ENCODE assay signal across 8 cellular contexts in the genomic region with DNA sequence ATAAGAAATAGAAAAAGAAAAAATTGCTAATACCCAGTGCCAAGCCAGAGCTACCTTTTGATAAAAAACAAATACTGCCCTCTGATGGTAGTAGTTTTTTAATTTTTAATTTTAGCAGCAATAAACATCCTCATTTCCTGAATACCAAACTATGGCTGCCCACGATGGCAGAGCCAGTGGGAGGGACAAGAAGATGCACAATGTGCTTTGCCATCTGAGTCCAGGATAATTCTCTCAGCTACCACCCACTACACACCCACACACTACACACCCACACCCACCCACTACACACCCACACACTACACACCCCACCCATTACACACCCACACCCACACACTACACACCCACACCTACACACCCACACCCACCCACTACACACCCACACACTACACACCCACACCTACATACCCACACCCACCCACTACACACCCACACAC. TPM values are rescaled to one million over a fixed set of nuclear protein-coding genes. Genes with fewer than 3 reads are reported as not detected.
DNase-seq lines count a peak whose midpoint lies in the region; ATAC-seq and TF ChIP-seq lines count a peak whose summit lies in the region.

No MANE protein-coding gene starts in this region.

- H3K27me3 Mint-ChIP-seq in T-helper 2 cell treated with Interferon-gamma antibody and Interleukin-4, amounts not matched to agents 5 μg/mL and 100 μg/mL, for 36 hours (ENCODE audit: low read depth): no peaks in the 10 kb centered on the region

- H3K14ac ChIP-seq in neuronal stem cell (ENCODE audit: low read length): no peak overlapping the region

- H2BK120ac ChIP-seq in neuronal stem cell (ENCODE audit: low read depth, low read length): no peak overlapping the region

- no peak overlapping the region for H3K4ac ChIP-seq in neuronal stem cell (ENCODE audit: low read length)

- no peak overlapping the region for H3K4me2 ChIP-seq in neuronal stem cell (ENCODE audit: insufficient read depth, low read length, poor library complexity, severe bottlenecking)

- ATAC-seq in gastrocnemius medialis: no peak
- ATAC-seq in GM21528 (IDR thresholded peaks at IDR 0.05; ENCODE audit: low FRiP score, unreplicated experiment): no peak

- no peaks in the 10 kb centered on the region for H3K36me3 Mint-ChIP-seq in T-helper 2 cell treated with Interferon-gamma antibody and Interleukin-4, amounts not matched to agents 5 μg/mL and 100 μg/mL, for 36 hours (ENCODE audit: low read depth)

- DNase-seq in CD1c-positive myeloid dendritic cell (ENCODE audit: extremely low spot score) (peak; percentile 66), fibroblast of pulmonary artery (ENCODE audit: low read depth) (peak; percentile 41), pons (ENCODE audit: low spot score) (no peak), gastrocnemius medialis (no peak), neuronal stem cell (ENCODE audit: low spot score) (no peak)
- peak; percentile 14 for DNase-seq in T-helper 2 cell treated with Interferon-gamma antibody and Interleukin-4, amounts not matched to agents 5 μg/mL and 100 μg/mL, for 36 hours (ENCODE audit: low spot score)

- POLR2A ChIA-PET in HEK293 (lab: Yijun Ruan, JAX): no interaction called here

- no peak overlapping the region for H2BK12ac ChIP-seq in neuronal stem cell (ENCODE audit: low read length)

- no peak overlapping the region for H3K9ac ChIP-seq in neuronal stem cell (ENCODE audit: low read depth, low read length, poor library complexity)

- H3K27me3 ChIP-seq in gastrocnemius medialis (no peaks in the 10 kb centered on the region), neuronal stem cell (ENCODE audit: control insufficient read depth in 3 of 3, insufficient read depth in 3 of 3, low read depth in 1 of 3, low read length in 3 of 3) (peaks cover 0 to 2% (median 2%) of the 10 kb centered on the region in 3 experiments)

- H2BK5ac ChIP-seq in neuronal stem cell (ENCODE audit: low read length): no peak overlapping the region

- H3K18ac ChIP-seq in neuronal stem cell (ENCODE audit: low read length): no peak overlapping the region

- WGBS in neuronal stem cell (ENCODE audit: extremely low coverage in 2 of 2, insufficient read length in 2 of 2, insufficient replicate concordance in 1 of 2), 2 donors: no CpG with 5 or more reads among the region's 1 CpG

- no peak overlapping the region for H3K23ac ChIP-seq in neuronal stem cell (ENCODE audit: low read depth, low read length, poor library complexity)

- H3K36me3 ChIP-seq in HEK293 (ENCODE audit: control insufficient read depth in 2 of 2, insufficient read depth in 1 of 2, low read length in 2 of 2) (no peaks in the 10 kb centered on the region), gastrocnemius medialis (no peaks in the 10 kb centered on the region), neuronal stem cell (replicated peaks in 1 of 2; ENCODE audit: control insufficient read depth in 2 of 2, insufficient read depth in 2 of 2, low read length in 2 of 2) (no peaks in the 10 kb centered on the region)

- no peaks in the 10 kb centered on the region for H3K9me3 Mint-ChIP-seq in T-helper 2 cell treated with Interferon-gamma antibody and Interleukin-4, amounts not matched to agents 5 μg/mL and 100 μg/mL, for 36 hours

- no peak overlapping the region for H2AFZ ChIP-seq in neuronal stem cell (ENCODE audit: low read length)

- H3K4me1 ChIP-seq in HEK293 (ENCODE audit: control insufficient read depth, insufficient read depth, low read length) (no peaks in the 10 kb centered on the region), gastrocnemius medialis (no peaks in the 10 kb centered on the region), neuronal stem cell (ENCODE audit: control insufficient read depth in 2 of 2, insufficient read depth in 1 of 2, low read depth in 1 of 2, low read length in 2 of 2) (no peaks in the 10 kb centered on the region)

- H2BK15ac ChIP-seq in neuronal stem cell (ENCODE audit: low read length): no peak overlapping the region

- H3K4me1 Mint-ChIP-seq in T-helper 2 cell treated with Interferon-gamma antibody and Interleukin-4, amounts not matched to agents 5 μg/mL and 100 μg/mL, for 36 hours (ENCODE audit: low read depth): peaks cover 10% of the 10 kb centered on the region

- in situ Hi-C loops in gastrocnemius medialis (cut with MboI; ENCODE audit: low sequenced_read_pairs in 4 of 4): no loop called here

- H3K27ac ChIP-seq in HEK293 (ENCODE audit: extremely low read depth, low read depth, low read length) (no peak overlapping the region), gastrocnemius medialis (no peak overlapping the region), neuronal stem cell (replicated peaks; ENCODE audit: low read length) (no peak overlapping the region)

- H3K9me3 ChIP-seq in HEK293 (ENCODE audit: control insufficient read depth, insufficient read depth, low read depth, low read length) (no peaks in the 10 kb centered on the region), gastrocnemius medialis (no peaks in the 10 kb centered on the region), neuronal stem cell (replicated peaks in 1 of 2; ENCODE audit: control insufficient read depth in 2 of 2, insufficient read depth in 1 of 2, low read depth in 1 of 2, low read length in 2 of 2) (no peaks in the 10 kb centered on the region)

- H3K4me3 Mint-ChIP-seq in T-helper 2 cell treated with Interferon-gamma antibody and Interleukin-4, amounts not matched to agents 5 μg/mL and 100 μg/mL, for 36 hours: no peak overlapping the region

- no peak for TF ChIP-seq POLR2A in gastrocnemius medialis (IDR thresholded peaks at IDR 0.05)

- CTCF ChIA-PET in HEK293 (lab: Yijun Ruan, JAX): no interaction called here

- H4K8ac ChIP-seq in neuronal stem cell (ENCODE audit: low read depth, low read length): no peak overlapping the region

- peaks cover 3% of the 10 kb centered on the region for H3K79me1 ChIP-seq in neuronal stem cell (ENCODE audit: low read depth, low read length)

- H2AK5ac ChIP-seq in neuronal stem cell (ENCODE audit: low read depth, low read length): no peak overlapping the region

- peak overlapping the region; percentile 78 for H3K27ac Mint-ChIP-seq in T-helper 2 cell treated with Interferon-gamma antibody and Interleukin-4, amounts not matched to agents 5 μg/mL and 100 μg/mL, for 36 hours

- TF ChIP-seq CTCF in HEK293 (tag by site-specific recombination; IDR thresholded peaks at IDR 0.05): no peak
- peak; percentile 13 for TF ChIP-seq CTCF in fibroblast of pulmonary artery (IDR thresholded peaks at IDR 0.05; ENCODE audit: low read length, missing control alignments)
- no peak for TF ChIP-seq CTCF in gastrocnemius medialis (IDR thresholded peaks at IDR 0.05 in 4 of 5, conservative IDR thresholded peaks at IDR 0.05 in 1 of 5)

- intact Hi-C loops in gastrocnemius medialis (cut with DNase I; ENCODE audit: low total_unique reads): no loop called here

- H3K4me3 ChIP-seq in HEK293 (ENCODE audit: low read depth, low read length) (no peak overlapping the region), fibroblast of pulmonary artery (replicated peaks; ENCODE audit: low read depth, low read length) (no peak overlapping the region), gastrocnemius medialis (no peak overlapping the region), neuronal stem cell (ENCODE audit: low read length in 2 of 2) (no peak overlapping the region)

- H4K91ac ChIP-seq in neuronal stem cell (ENCODE audit: low read depth, low read length, poor library complexity): no peak overlapping the region

TF ChIP-seq in HEK293, 187 proteins besides CTCF, POLR2A, EP300 and RAD21:
- TF ChIP-seq KLF9 (tag by site-specific recombination; IDR thresholded peaks at IDR 0.05; ENCODE audit: low read depth): peak; percentile 51
- peak; percentile 86 for TF ChIP-seq KLF1 (tag by site-specific recombination; IDR thresholded peaks at IDR 0.05)
- peak; percentile 70 for TF ChIP-seq ZFHX2 (tag by site-specific recombination; conservative IDR thresholded peaks at IDR 0.05)
- no peak for TF ChIP-seq ZNF843 (tag by site-specific recombination; IDR thresholded peaks at IDR 0.05)
- TF ChIP-seq ZNF341 (tag by site-specific recombination; IDR thresholded peaks at IDR 0.05; ENCODE audit: low read depth): no peak
- no peak for TF ChIP-seq ZNF169 (tag by site-specific recombination; IDR thresholded peaks at IDR 0.05)
- TF ChIP-seq KLF8 (tag by site-specific recombination; IDR thresholded peaks at IDR 0.05): peak; percentile 81
- TF ChIP-seq EGR2 (tag by site-specific recombination; IDR thresholded peaks at IDR 0.05; ENCODE audit: low read depth): peak; percentile 82

RNA-seq across cellular contexts. Expression of gene CEP19, which starts 17.8 kb away (rescaled TPM):
- 1 to 10 TPM in 3 of 4 donors, under 1 TPM in 1; 0.62 to 4.1 (median 1.4) TPM for total RNA-seq in gastrocnemius medialis
- 10.3 TPM for polyA plus RNA-seq in neuronal stem cell (2013, experiment 1 of 2)
- polyA plus RNA-seq in neuronal stem cell (2013, experiment 2 of 2): 10.6 TPM

RNA-seq across cellular contexts. Expression of gene PIGX, which starts 18.0 kb away (rescaled TPM):
- 10 to 100 TPM; 13.2 to 35.1 (median 28.8) TPM for total RNA-seq in gastrocnemius medialis
- polyA plus RNA-seq in neuronal stem cell (2013, experiment 1 of 2): 29.8 TPM
- 28.3 TPM for polyA plus RNA-seq in neuronal stem cell (2013, experiment 2 of 2)

RNA-seq across cellular contexts. Expression of gene PAK2, which starts 45.4 kb away (rescaled TPM):
- 10 to 100 TPM; 42.6 to 58.6 (median 50.1) TPM for total RNA-seq in gastrocnemius medialis
- polyA plus RNA-seq in neuronal stem cell (2013, experiment 1 of 2): 42.9 TPM
- 43.9 TPM for polyA plus RNA-seq in neuronal stem cell (2013, experiment 2 of 2)

RNA-seq across cellular contexts. Expression of gene NRROS, which starts 54.7 kb away (rescaled TPM):
- total RNA-seq in gastrocnemius medialis: 1 to 10 TPM in 2 of 4 donors, under 1 TPM in 2; 0.31 to 1.7 (median 0.96) TPM
- 2.1 TPM for polyA plus RNA-seq in neuronal stem cell (2013, experiment 1 of 2)
- polyA plus RNA-seq in neuronal stem cell (2013, experiment 2 of 2): 2.0 TPM

Comparison
In these comparisons a context has a peak if more than half of its experiments do, and no peak if none do; other contexts are left out.
1. DNase-seq: peak in CD1c-positive myeloid dendritic cell (single experiment), T-helper 2 cell treated with Interferon-gamma antibody and Interleukin-4, amounts not matched to agents 5 μg/mL and 100 μg/mL, for 36 hours (single experiment) and fibroblast of pulmonary artery (single experiment); none in pons (single experiment), gastrocnemius medialis (0 of 2) and neuronal stem cell (single experiment).